9 cellular contexts compared by ENCODE assay signal in the genomic region with DNA sequence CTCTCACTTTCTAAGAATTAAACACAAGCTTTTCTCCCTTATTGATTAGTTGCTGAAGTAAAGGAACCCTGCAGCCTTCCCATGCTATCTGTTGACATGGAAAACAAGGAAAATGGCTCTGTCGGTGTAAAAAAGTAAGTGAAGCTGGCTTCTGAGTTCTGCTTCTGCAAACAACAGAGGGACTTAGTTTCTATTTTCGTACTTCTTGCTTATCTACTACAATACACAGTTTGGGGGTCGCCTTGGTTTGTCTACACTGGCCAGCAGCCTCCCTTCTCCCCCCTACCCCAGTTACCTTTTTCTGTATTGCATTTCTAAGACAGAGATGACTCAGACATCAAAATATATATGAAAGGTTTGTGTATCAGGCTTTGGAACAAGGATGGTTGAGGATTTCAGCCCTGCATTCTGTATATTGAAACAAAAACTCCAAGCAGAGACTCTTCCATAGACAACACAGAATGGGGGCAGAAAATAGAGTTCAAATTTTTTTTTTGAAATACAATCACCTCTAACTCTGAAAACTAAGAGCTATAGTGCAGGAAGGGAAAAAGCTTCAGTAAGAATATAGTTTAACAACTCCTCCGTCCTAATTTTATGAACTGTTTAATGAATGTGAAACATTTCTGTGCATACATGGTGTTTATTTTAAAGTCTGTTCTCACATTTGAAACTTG. TPM values are rescaled to one million over a fixed set of nuclear protein-coding genes. Genes with fewer than 3 reads are reported as not detected.
DNase-seq lines count a peak whose midpoint lies in the region; ATAC-seq and TF ChIP-seq lines count a peak whose summit lies in the region.
"Had no signal": no experiment of that assay in that cellular context is flagged by ENCODE, and none has a peak within 500 bp of the region (broad histone marks: within the 10 kb centered on the region; RNA-seq: fewer than 3 reads in every experiment).

No MANE protein-coding gene starts in this region.

- H3K36me3 Mint-ChIP-seq in natural killer cell = no peaks in the 10 kb centered on the region

- TF ChIP-seq CTCF in Loucy (conservative IDR thresholded peaks at IDR 0.05; ENCODE audit: low read length) (no peak), breast epithelium (IDR thresholded peaks at IDR 0.05) (no peak), natural killer cell (IDR thresholded peaks at IDR 0.05) (no peak)

- peak overlapping the region; percentile 68 for H2AFZ ChIP-seq in Loucy (ENCODE audit: low read length)

- peak overlapping the region; percentile 10 to 80 for H3K27ac Mint-ChIP-seq in natural killer cell

- H4K20me1 ChIP-seq in Loucy (ENCODE audit: insufficient read depth, low read length, poor library complexity, severe bottlenecking) = no peaks in the 10 kb centered on the region

- no peaks in the 10 kb centered on the region for H3K9me2 ChIP-seq in Loucy (replicated peaks; ENCODE audit: low read depth, low read length)

- intact Hi-C loops in breast epithelium (cut with DNase I; ENCODE audit: low total_unique reads) = no loop called here
- intact Hi-C loops in natural killer cell (cut with micrococcal nuclease) = loop anchor here (2.0 to 10.0 kb wide), 2 partner anchors 132 to 158 kb away; a partner anchor contains a TSS

- H3K36me3 ChIP-seq in Loucy (ENCODE audit: insufficient read depth, low read length) (no peaks in the 10 kb centered on the region), breast epithelium (no peaks in the 10 kb centered on the region)

- peaks cover 34% of the 10 kb centered on the region for H3K79me2 ChIP-seq in Loucy (ENCODE audit: insufficient read depth, low read length)

- H3K27me3 ChIP-seq in Loucy (ENCODE audit: insufficient read depth, low read length, poor library complexity, severe bottlenecking) (no peaks in the 10 kb centered on the region), breast epithelium (no peaks in the 10 kb centered on the region)

- peak overlapping the region; percentile 71 to 75 for H3K27ac ChIP-seq in breast epithelium

- peak overlapping the region; percentile 71 for H3K4me3 Mint-ChIP-seq in natural killer cell

- H3K27me3 Mint-ChIP-seq in natural killer cell (ENCODE audit: low read depth in 2 of 2) = no peaks in the 10 kb centered on the region

- H3K4me3 ChIP-seq in Loucy (ENCODE audit: low read length, poor library complexity, severe bottlenecking) = peak overlapping the region; percentile 94
- H3K4me3 ChIP-seq in breast epithelium = peak overlapping the region; percentile 25 to 57 (median 42)

- H3F3A ChIP-seq in Loucy (ENCODE audit: low read depth) = no peaks in the 10 kb centered on the region

- peak overlapping the region; percentile 87 for H3K4me2 ChIP-seq in Loucy (ENCODE audit: low read depth, low read length, poor library complexity, severe bottlenecking)

- H3K9ac ChIP-seq in Loucy (ENCODE audit: low read depth, low read length, poor library complexity, severe bottlenecking) = peak overlapping the region; percentile 97

- H3K9me3 ChIP-seq in Loucy (ENCODE audit: insufficient read depth, low read depth, low read length) = peaks cover 14% of the 10 kb centered on the region
- H3K9me3 ChIP-seq in breast epithelium = peaks cover 0 to 11% of the 10 kb centered on the region in 2 donors

- TF ChIP-seq POLR2A in breast epithelium (IDR thresholded peaks at IDR 0.05) = no peak

- DNase-seq in DMS153 (lab: John Stamatoyannopoulos, UW) (peak; percentile 40), breast epithelium (ENCODE audit: low spot score in 2 of 2) (no peak), natural killer cell (no peak), islet precursor cell (no peak)

- peaks cover 0 to 5% of the 10 kb centered on the region in 2 donors for H3K9me3 Mint-ChIP-seq in natural killer cell

- H3K4me1 ChIP-seq in Loucy (ENCODE audit: insufficient read depth, low read length, poor library complexity, severe bottlenecking) (peaks cover 55% of the 10 kb centered on the region), breast epithelium (peaks cover 0 to 4% of the 10 kb centered on the region in 2 donors)

- ATAC-seq in natural killer cell (no peak), GM18909 (IDR thresholded peaks at IDR 0.05; ENCODE audit: poor library complexity, unreplicated experiment) (no peak), GM21717 (IDR thresholded peaks at IDR 0.05; ENCODE audit: unreplicated experiment) (no peak), HG03565 (IDR thresholded peaks at IDR 0.05; ENCODE audit: unreplicated experiment) (no peak)

- H3K4me1 Mint-ChIP-seq in natural killer cell = peaks cover 22 to 36% of the 10 kb centered on the region in 2 donors

RNA-seq across cellular contexts. Expression of a gene that starts 1.8 kb away (rescaled TPM):
- total RNA-seq in breast epithelium = 1 to 10 TPM; 2.1 to 3.1 (median 2.6) TPM
- under 1 TPM in 1 of 3 donors, not detected in 2; 0.40 TPM for total RNA-seq in natural killer cell
- total RNA-seq: T-helper 2 cell treated with Interferon-gamma antibody and Interleukin-4, amounts not matched to agents 100 ng/mL and 5 ng/mL, for 36 hours had no signal
